In genomic region chr5:159163027-159163699, GRCh38 we compare ENCODE assay signal across 10 cellular contexts. TPM values are rescaled to one million over a fixed set of nuclear protein-coding genes. Genes with fewer than 3 reads are reported as not detected.
DNase-seq lines count a peak whose midpoint lies in the region; ATAC-seq and TF ChIP-seq lines count a peak whose summit lies in the region.
"Had no signal": no experiment of that assay in that cellular context is flagged by ENCODE, and none has a peak within 500 bp of the region (broad histone marks: within the 10 kb centered on the region; RNA-seq: fewer than 3 reads in every experiment).

No MANE protein-coding gene starts in this region.

- peaks cover 12% of the 10 kb centered on the region for H3F3A ChIP-seq in PC-9 (ENCODE audit: insufficient read depth, low read depth)

- TF ChIP-seq CTCF in fibroblast of pulmonary artery (IDR thresholded peaks at IDR 0.05; ENCODE audit: low read length, missing control alignments) = no peak
- TF ChIP-seq CTCF in upper lobe of right lung (IDR thresholded peaks at IDR 0.05) = no peak
- no peak for TF ChIP-seq CTCF in PC-9 (conservative IDR thresholded peaks at IDR 0.05)

- H3K9me3 ChIP-seq in upper lobe of right lung (no peaks in the 10 kb centered on the region), PC-9 (ENCODE audit: insufficient read depth, low read depth) (no peaks in the 10 kb centered on the region)
- H3K9me3 ChIP-seq: neutrophil had no signal

- H3K27me3 ChIP-seq in upper lobe of right lung (no peaks in the 10 kb centered on the region), PC-9 (ENCODE audit: insufficient read depth, low read depth) (no peaks in the 10 kb centered on the region)
- H3K27me3 ChIP-seq: neutrophil had no signal

- POLR2A ChIA-PET in PC-9 (lab: Charles Lee; ENCODE audit: unreplicated experiment) = interaction anchor here (0.6 kb wide), 2 partner anchors 14 to 131 kb away, joined by 4 to 6 read pairs; no protein-coding TSS in a partner anchor

- peaks cover 6% of the 10 kb centered on the region; the same call in 1 of the 2 replicates for H4K20me1 ChIP-seq in PC-9 (ENCODE audit: insufficient read depth)

- peak; percentile 65 for ATAC-seq in upper lobe of right lung
- ATAC-seq in GM19351 (IDR thresholded peaks at IDR 0.05; ENCODE audit: unreplicated experiment) = no peak

- CTCF ChIA-PET in PC-9 (lab: Charles Lee) = no interaction called here

- H3K36me3 ChIP-seq in upper lobe of right lung = peaks cover 65% of the 10 kb centered on the region
- H3K36me3 ChIP-seq in PC-9 (ENCODE audit: low read depth) = peaks cover 28% of the 10 kb centered on the region

- intact Hi-C loops in upper lobe of right lung (cut with DNase I) = loop anchor here (10.0 kb wide), 1 partner anchor 102 kb away; the partner anchor contains the start of gene UBLCP1
- intact Hi-C loops in PC-9 (cut with micrococcal nuclease; ENCODE audit: unreplicated experiment) = loop anchor here (5.0 kb wide), 2 partner anchors 44 to 1234 kb away; partner anchors contain the start of gene RNF145

- H3K27ac ChIP-seq in upper lobe of right lung = no peak overlapping the region
- no peak overlapping the region for H3K27ac ChIP-seq in PC-9
- H3K27ac ChIP-seq: neutrophil had no signal

- no peaks in the 10 kb centered on the region for H3K79me2 ChIP-seq in PC-9 (ENCODE audit: low read depth)

- no TSS peak for BruUV-seq in PC-9 (replicated peaks; lab: Mats Ljungman, UMichigan)

- H3K4me3 ChIP-seq in fibroblast of pulmonary artery (replicated peaks; ENCODE audit: low read depth, low read length) (no peak overlapping the region), upper lobe of right lung (no peak overlapping the region), PC-9 (no peak overlapping the region)

- H3K4me2 ChIP-seq in PC-9 = no peak overlapping the region

- no peak overlapping the region for H2AFZ ChIP-seq in PC-9

- no peaks in the 10 kb centered on the region for H3K4me1 ChIP-seq in upper lobe of right lung
- no peaks in the 10 kb centered on the region for H3K4me1 ChIP-seq in PC-9 (replicated peaks; ENCODE audit: insufficient read depth)

- DNase-seq in stimulated activated CD4-positive, alpha-beta T cell treated with anti-CD3 and anti-CD28 coated beads, Interleukin-15, amount 100 ng/mL, for 24 hours = peak; percentile 29
- no peak for DNase-seq in stimulated activated CD4-positive, alpha-beta T cell treated with anti-CD3 and anti-CD28 coated beads, Interleukin-2, amount 100 ng/mL, for 24 hours
- peak; percentile 65 for DNase-seq in RKO (ENCODE audit: low spot score)
- peak; percentile 27 for DNase-seq in fibroblast of pulmonary artery (ENCODE audit: low read depth)
- no peak for DNase-seq in upper lobe of right lung
- DNase-seq in PC-9 = no peak
- DNase-seq in NCI-H345 (lab: John Stamatoyannopoulos, UW) = no peak
- DNase-seq: activated effector memory CD4-positive, alpha-beta T cell treated with anti-CD3 and anti-CD28 coated beads, Interleukin-2, amount 50 U/mL, for 16 hours had no signal

- no peaks in the 10 kb centered on the region for H3K9me2 ChIP-seq in PC-9 (ENCODE audit: insufficient read depth)

RNA-seq across cellular contexts. Expression of gene RNF145, which starts 46.2 kb away (rescaled TPM):
- total RNA-seq in upper lobe of right lung = 220 TPM
- 48.2 and 54.5 TPM in 2 replicates for total RNA-seq in PC-9 (2021)

Comparison
In these comparisons a context has a peak if more than half of its experiments do, and no peak if none do; other contexts are left out.
1. DNase-seq: peak in stimulated activated CD4-positive, alpha-beta T cell treated with anti-CD3 and anti-CD28 coated beads, Interleukin-15, amount 100 ng/mL, for 24 hours (single experiment), RKO (single experiment) and fibroblast of pulmonary artery (single experiment); none in stimulated activated CD4-positive, alpha-beta T cell treated with anti-CD3 and anti-CD28 coated beads, Interleukin-2, amount 100 ng/mL, for 24 hours (0 of 2), upper lobe of right lung (single experiment), PC-9 (0 of 2) and NCI-H345 (single experiment).